19 cellular contexts compared by ENCODE assay signal in the genomic region with DNA sequence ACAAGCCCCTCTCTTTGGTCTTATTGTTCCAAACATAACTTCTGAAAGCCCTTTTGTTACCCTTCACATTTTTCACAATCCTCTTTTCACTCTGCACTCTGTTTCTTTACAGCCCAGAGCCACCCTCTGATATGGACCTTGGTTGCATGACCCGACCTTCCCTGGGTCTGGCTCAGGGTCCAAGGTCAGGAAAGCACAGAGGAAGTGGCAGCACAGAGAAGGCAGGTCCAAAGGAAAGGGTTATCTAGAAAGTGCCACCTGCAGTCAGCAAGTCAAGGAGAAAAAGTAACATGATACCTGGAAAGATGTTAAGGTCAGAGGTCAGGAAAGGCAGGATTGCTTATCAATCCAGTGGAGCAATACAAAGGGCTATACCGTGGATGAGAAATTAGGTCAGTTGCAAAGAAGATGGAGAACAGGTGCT. TPM values are rescaled to one million over a fixed set of nuclear protein-coding genes. Genes with fewer than 3 reads are reported as not detected.
DNase-seq lines count a peak whose midpoint lies in the region; ATAC-seq, FAIRE-seq and TF ChIP-seq lines count a peak whose summit lies in the region.
"Had no signal": no experiment of that assay in that cellular context is flagged by ENCODE, and none has a peak within 500 bp of the region (broad histone marks: within the 10 kb centered on the region; RNA-seq: fewer than 3 reads in every experiment).

No MANE protein-coding gene starts in this region.

- peaks cover 22% of the 10 kb centered on the region for H3K36me3 Mint-ChIP-seq in neural crest cell (ENCODE audit: low read depth)
- H3K36me3 Mint-ChIP-seq: naive thymus-derived CD4-positive, alpha-beta T cell had no signal

- 0 out of 2 replicates have a peak, but pooled peaks cover 2% of the 10 kb centered on the region for H3K23me2 ChIP-seq in H1 (ENCODE audit: low read depth, low read length)

- H3K9me3 Mint-ChIP-seq in neural crest cell = no peaks in the 10 kb centered on the region
- H3K9me3 Mint-ChIP-seq: activated T-helper 17 cell treated with anti-CD3 and anti-CD28 coated beads, Interleukin-2, amount 50 U/mL, for 72 hours; CD4-positive, alpha-beta T cell; T-helper 1 cell treated with Interleukin-12 subunit alpha and Interleukin-12 subunit beta and Interleukin-4 antibody, amounts not matched to agents 30 μg/mL and 1 μg/mL, for 36 hours had no signal

- no peaks in the 10 kb centered on the region for H3K27me3 ChIP-seq in HepG2 (ENCODE audit: control insufficient read depth in 1 of 2, insufficient read depth in 2 of 2, low read length in 2 of 2)
- no peaks in the 10 kb centered on the region for H3K27me3 ChIP-seq in right lobe of liver
- no peaks in the 10 kb centered on the region for H3K27me3 ChIP-seq in H1 (replicated peaks in 1 of 4; ENCODE audit: control insufficient read depth in 3 of 4, extremely low read depth in 1 of 4, insufficient read depth in 3 of 4, low read length in 3 of 4)
- H3K27me3 ChIP-seq: Peyer's patch had no signal

- TF ChIP-seq CTCF in HepG2 (CRISPR knock-in tag; IDR thresholded peaks at IDR 0.05) = no peak
- no peak for TF ChIP-seq CTCF in right lobe of liver (IDR thresholded peaks at IDR 0.05)
- TF ChIP-seq CTCF in H1 (IDR thresholded peaks at IDR 0.05; ENCODE audit: control extremely low read depth in 1 of 3, insufficient read depth in 1 of 3, low read depth in 1 of 3, low read length in 3 of 3) = no peak
- TF ChIP-seq CTCF in neural crest cell (conservative IDR thresholded peaks at IDR 0.05) = no peak
- TF ChIP-seq CTCF in mucosa of descending colon (IDR thresholded peaks at IDR 0.05) = no peak
- no peak for TF ChIP-seq CTCF in foreskin fibroblast (IDR thresholded peaks at IDR 0.05; ENCODE audit: low read depth, low read length)

- CTCF ChIA-PET in HepG2 (lab: Yijun Ruan, JAX; ENCODE audit: low intra/inter-chr PET ratio, low total read pairs) (interaction anchor here (1.3 kb wide), 1 partner anchor 18 kb away, joined by 4 read pairs; the partner anchor contains the start of gene BCAR3), H1 (lab: Charles Lee; ENCODE audit: partially characterized antibody) (interaction anchor here (0.8 kb wide), 2 partner anchors 8 to 180 kb away, joined by 3 to 4 read pairs; no protein-coding TSS in a partner anchor)

- BruUV-seq in HepG2 (replicated peaks; lab: Mats Ljungman, UMichigan) = no TSS peak

- H4K20me1 ChIP-seq in HepG2 (ENCODE audit: insufficient read depth, low read length) (no peaks in the 10 kb centered on the region), H1 (replicated peaks in 1 of 2; ENCODE audit: control insufficient read depth in 1 of 2, insufficient read depth in 2 of 2, low read length in 2 of 2) (no peaks in the 10 kb centered on the region)

- peak overlapping the region; percentile 75 for H3K27ac Mint-ChIP-seq in neural crest cell (ENCODE audit: unreplicated experiment)
- H3K27ac Mint-ChIP-seq: activated T-helper 17 cell treated with anti-CD3 and anti-CD28 coated beads, Interleukin-2, amount 50 U/mL, for 72 hours; CD4-positive, alpha-beta T cell; naive thymus-derived CD4-positive, alpha-beta T cell; T-helper 1 cell treated with Interleukin-12 subunit alpha and Interleukin-12 subunit beta and Interleukin-4 antibody, amounts not matched to agents 30 μg/mL and 1 μg/mL, for 36 hours had no signal

- in situ Hi-C loops in HepG2 (cut with HindIII; ENCODE audit: extremely low pct_ligation_motif_present, low pct_unique_long_range_greater_than_20kb) = no loop called here

- no peak overlapping the region for H3K18ac ChIP-seq in H1 (ENCODE audit: extremely low read depth, low read length)

- peak overlapping the region; percentile 19; the same call in 1 of the 2 replicates for H2BK5ac ChIP-seq in H1 (ENCODE audit: low read depth, low read length)

- no peak for TF ChIP-seq POLR2A in HepG2 (IDR thresholded peaks at IDR 0.05; ENCODE audit: insufficient read depth in 1 of 2, low read depth in 2 of 2, low read length in 2 of 2)
- no peak for TF ChIP-seq POLR2A in right lobe of liver (IDR thresholded peaks at IDR 0.05)
- TF ChIP-seq POLR2A in H1 (IDR thresholded peaks at IDR 0.05; ENCODE audit: control extremely low read depth in 1 of 2, low read depth in 2 of 2, low read length in 2 of 2) = no peak

- H4K5ac ChIP-seq in H1 (ENCODE audit: insufficient read length, low read depth, low read length) = no peak overlapping the region

- peaks cover 75% of the 10 kb centered on the region for H3K4me1 Mint-ChIP-seq in neural crest cell
- H3K4me1 Mint-ChIP-seq: activated T-helper 17 cell treated with anti-CD3 and anti-CD28 coated beads, Interleukin-2, amount 50 U/mL, for 72 hours had no signal

- H3K4me3 Mint-ChIP-seq in neural crest cell = peak overlapping the region; percentile 7
- H3K4me3 Mint-ChIP-seq: activated T-helper 17 cell treated with anti-CD3 and anti-CD28 coated beads, Interleukin-2, amount 50 U/mL, for 72 hours; CD4-positive, alpha-beta T cell; naive thymus-derived CD4-positive, alpha-beta T cell; T-helper 1 cell treated with Interleukin-12 subunit alpha and Interleukin-12 subunit beta and Interleukin-4 antibody, amounts not matched to agents 30 μg/mL and 1 μg/mL, for 36 hours had no signal

- H3K4me1 ChIP-seq in HepG2 (ENCODE audit: insufficient read depth, low read length) (peaks cover 80% of the 10 kb centered on the region), right lobe of liver (peaks cover 0 to 4% (median 0%) of the 10 kb centered on the region in 4 donors), H1 (replicated peaks in 1 of 4; ENCODE audit: control insufficient read depth in 3 of 4, insufficient read depth in 4 of 4, low read length in 3 of 4) (peaks cover 6 to 26% (median 16%) of the 10 kb centered on the region in 4 experiments), mucosa of descending colon (ENCODE audit: low read depth) (no peaks in the 10 kb centered on the region)

- no peak overlapping the region for H3K23ac ChIP-seq in H1 (ENCODE audit: insufficient read length)

- H2AFZ ChIP-seq in HepG2 (ENCODE audit: low read length) = no peak overlapping the region
- no peak overlapping the region for H2AFZ ChIP-seq in H1 (ENCODE audit: low read length)

- H3K27me3 Mint-ChIP-seq in neural crest cell (ENCODE audit: low read depth) = no peaks in the 10 kb centered on the region
- H3K27me3 Mint-ChIP-seq: activated T-helper 17 cell treated with anti-CD3 and anti-CD28 coated beads, Interleukin-2, amount 50 U/mL, for 72 hours had no signal

- no peak overlapping the region for H2AK5ac ChIP-seq in H1 (ENCODE audit: low read depth, low read length)

- intact Hi-C loops in HepG2 (cut with micrococcal nuclease; ENCODE audit: unreplicated experiment) (no loop called here), right lobe of liver (cut with DNase I) (no loop called here), mucosa of descending colon (cut with DNase I, micrococcal nuclease) (no loop called here), left colon (cut with DNase I, micrococcal nuclease) (no loop called here)

- H3K4ac ChIP-seq in H1 (replicated peaks; ENCODE audit: insufficient read length, low read depth, low read length) = no peak overlapping the region

- peak; percentile 59 for ATAC-seq in HepG2
- ATAC-seq in right lobe of liver = no peak
- ATAC-seq in GM18520 (IDR thresholded peaks at IDR 0.05; ENCODE audit: unreplicated experiment) = no peak
- ATAC-seq in mucosa of descending colon = no peak
- no peak for ATAC-seq in left colon
- ATAC-seq: activated T-helper 17 cell treated with anti-CD3 and anti-CD28 coated beads, Interleukin-2, amount 50 U/mL, for 72 hours; naive thymus-derived CD4-positive, alpha-beta T cell; psoas muscle had no signal

- DNase-seq in HepG2 (ENCODE audit: low spot score) = peak; percentile 61
- no peak for DNase-seq in right lobe of liver
- DNase-seq in H1 (ENCODE audit: low read depth in 1 of 2, low spot score in 2 of 2) = no peak
- DNase-seq in neural crest cell (ENCODE audit: low read depth, low spot score) = no peak
- DNase-seq in mucosa of descending colon = no peak
- DNase-seq in foreskin fibroblast = no peak
- DNase-seq in left colon = no peak
- DNase-seq: activated CD4-positive, CD25-positive, alpha-beta regulatory T cell; activated CD8-positive, alpha-beta memory T cell treated with anti-CD3 and anti-CD28 coated beads for 24 hours; CD4-positive, alpha-beta T cell; hippocampal formation; naive thymus-derived CD4-positive, alpha-beta T cell; NCI-H69; Peyer's patch; psoas muscle had no signal

- WGBS in HepG2 (ENCODE audit: low lambda C conversion rate) = 14% methylated on average over 2 of the region's 2 CpGs
- 43% methylated on average over 2 of the region's 2 CpGs for WGBS in right lobe of liver (ENCODE audit: insufficient coverage, low coverage, low lambda C conversion rate, missing lambda C conversion rate)
- WGBS in H1 (ENCODE audit: extremely low coverage in 1 of 2, insufficient coverage in 1 of 2, insufficient read length in 1 of 2, insufficient replicate concordance in 2 of 2, low coverage in 1 of 2, low lambda C conversion rate in 2 of 2, missing lambda C conversion rate in 1 of 2), 2 experiments = 75% methylated on average over 2 of the region's 2 CpGs; no CpG with 5 or more reads in 1 of the 2 experiments

- H2BK120ac ChIP-seq in H1 (replicated peaks; ENCODE audit: low read depth, low read length) = no peak overlapping the region

- no peak overlapping the region for H2BK20ac ChIP-seq in H1 (ENCODE audit: low read length)

- peak; percentile 76 for FAIRE-seq in HepG2 (lab: Jason Lieb, UNC)
- FAIRE-seq in H1 (lab: Jason Lieb, UNC) = no peak
- FAIRE-seq: colon had no signal

- H3K56ac ChIP-seq in H1 (replicated peaks; ENCODE audit: insufficient read length, low read depth, low read length) = no peak overlapping the region

- H3K79me2 ChIP-seq in HepG2 (ENCODE audit: insufficient read depth, low read length) (no peaks in the 10 kb centered on the region), H1 (ENCODE audit: control insufficient read depth in 1 of 2, insufficient read depth in 2 of 2, low read length in 2 of 2) (peaks cover 0 to 10% of the 10 kb centered on the region in 2 experiments; a peak in 1 of 4 replicates)

- H3K79me1 ChIP-seq in H1 (ENCODE audit: low read depth, low read length) = peaks cover 3% of the 10 kb centered on the region; the same call in 1 of the 2 replicates

- POLR2A ChIA-PET in HepG2 (lab: Yijun Ruan, JAX) (interaction anchor here (1.7 kb wide), 1 partner anchor 45 kb away, joined by 8 read pairs; no protein-coding TSS in a partner anchor), H1 (lab: Charles Lee; ENCODE audit: partially characterized antibody) (interaction anchor here (1.5 kb wide), 2 partner anchors 8 to 25 kb away, joined by 4 to 5 read pairs; no protein-coding TSS in a partner anchor)

- H3K14ac ChIP-seq in H1 (ENCODE audit: insufficient read length) = no peak overlapping the region

- no peak overlapping the region for H4K91ac ChIP-seq in H1 (replicated peaks; ENCODE audit: insufficient read length, low read length)

- TF ChIP-seq RAD21 in HepG2 (CRISPR knock-in tag; IDR thresholded peaks at IDR 0.05) (no peak), H1 (IDR thresholded peaks at IDR 0.05 in 1 of 2, conservative IDR thresholded peaks at IDR 0.05 in 1 of 2; ENCODE audit: low read depth in 2 of 2, low read length in 2 of 2) (no peak)

- H3K4me3 ChIP-seq in HepG2 (replicated peaks in 1 of 3; ENCODE audit: insufficient read depth in 1 of 3, low read depth in 2 of 3, low read length in 3 of 3) (no peak overlapping the region), right lobe of liver (no peak overlapping the region), H1 (ENCODE audit: extremely low read depth in 1 of 4, insufficient read depth in 2 of 4, low read depth in 3 of 4, low read length in 4 of 4) (peak overlapping the region in 1 of 4 experiments; percentile 9; a peak in 1 of 8 replicates), mucosa of descending colon (no peak overlapping the region), foreskin fibroblast (ENCODE audit: low read depth in 1 of 2, low read length in 2 of 2) (no peak overlapping the region)
- H3K4me3 ChIP-seq: Peyer's patch, psoas muscle had no signal

- H4K8ac ChIP-seq in H1 (ENCODE audit: extremely low read depth, insufficient read depth, low read length) = no peak overlapping the region

- H3K36me3 ChIP-seq in HepG2 (replicated peaks in 1 of 2; ENCODE audit: control insufficient read depth in 1 of 2, insufficient read depth in 2 of 2, low read length in 2 of 2) = peaks cover 0 to 6% of the 10 kb centered on the region in 2 experiments; a peak in 1 of 5 replicates
- no peaks in the 10 kb centered on the region for H3K36me3 ChIP-seq in right lobe of liver
- peaks cover 0 to 3% (median 0%) of the 10 kb centered on the region in 4 experiments; a peak in 1 of 8 replicates for H3K36me3 ChIP-seq in H1 (ENCODE audit: control insufficient read depth in 2 of 4, insufficient read depth in 4 of 4, low read length in 3 of 4)
- H3K36me3 ChIP-seq in mucosa of descending colon (ENCODE audit: low read depth) = no peaks in the 10 kb centered on the region
- H3K36me3 ChIP-seq: Peyer's patch had no signal

- 0 out of 2 replicates have a peak overlapping the region, but pooled peaks have one; percentile 31 for H2BK12ac ChIP-seq in H1 (ENCODE audit: low read depth, low read length)

- TF ChIP-seq EP300 in HepG2 (IDR thresholded peaks at IDR 0.05; ENCODE audit: low read depth in 2 of 2, low read length in 2 of 2) (peak in 1 of 2 experiments; percentile 78; a peak in 2 of 4 replicates), HepG2 (CRISPR knock-in tag; IDR thresholded peaks at IDR 0.05; ENCODE audit: borderline replicate concordance) (no peak; the same call in 1 of the 2 replicates), H1 (IDR thresholded peaks at IDR 0.05; ENCODE audit: borderline replicate concordance in 1 of 2, low read depth in 2 of 2, low read length in 2 of 2) (no peak)

- H3K27ac ChIP-seq in HepG2 (ENCODE audit: extremely low read length, insufficient read depth, low read length) = peak overlapping the region; percentile 60
- no peak overlapping the region for H3K27ac ChIP-seq in right lobe of liver
- no peak overlapping the region for H3K27ac ChIP-seq in H1 (ENCODE audit: low read depth, low read length)
- H3K27ac ChIP-seq: psoas muscle had no signal

- H3K9me3 ChIP-seq in HepG2 (ENCODE audit: low read length) (no peaks in the 10 kb centered on the region), right lobe of liver (no peaks in the 10 kb centered on the region), H1 (ENCODE audit: insufficient read depth in 2 of 2, low read depth in 1 of 2, low read length in 1 of 2) (no peaks in the 10 kb centered on the region), mucosa of descending colon (no peaks in the 10 kb centered on the region)
- H3K9me3 ChIP-seq: Peyer's patch, psoas muscle had no signal

- H3K4me2 ChIP-seq in HepG2 (ENCODE audit: low read depth, low read length) (peak overlapping the region; percentile 48), H1 (ENCODE audit: insufficient read depth in 1 of 2, low read depth in 2 of 2, low read length in 2 of 2) (peak overlapping the region in 1 of 2 experiments; percentile 37; a peak in 2 of 4 replicates)

- H2BK15ac ChIP-seq in H1 (ENCODE audit: low read length) = no peak overlapping the region

- H3K9ac ChIP-seq in HepG2 (ENCODE audit: insufficient read depth, low read depth, low read length) (no peak overlapping the region), H1 (replicated peaks in 1 of 4; ENCODE audit: extremely low read depth in 1 of 4, low read depth in 3 of 4, low read length in 3 of 4) (no peak overlapping the region)

RNA-seq across cellular contexts. Expression of gene BCAR3, which starts 18.4 kb away (rescaled TPM):
- total RNA-seq in HepG2 (2016; rRNA removed; fragmentation: Illumina TruSeq; extraction: Trizol) (4.8 and 5.5 TPM in 2 replicates), right lobe of liver (10 to 100 TPM in 3 of 6 experiments, 1 to 10 TPM in 3; 7.6 to 19.8 (median 12.9) TPM), neural crest cell (38.5 and 41.6 TPM in 2 replicates), mucosa of descending colon (10 to 100 TPM; 37.2 to 73.7 (median 54.3) TPM), left colon (10 to 100 TPM; 64.0 to 79.0 TPM)
- 2.6 and 3.2 TPM in 2 replicates for total RNA-seq in HepG2 (2016; cell fraction: cytosol; rRNA removed; fragmentation: Illumina TruSeq; extraction: Trizol; ENCODE audit: low read depth)
- 4.7 and 5.1 TPM in 2 replicates for total RNA-seq in HepG2 (2016; cell fraction: insoluble cytoplasmic fraction; rRNA removed; fragmentation: Illumina TruSeq; extraction: Trizol)
- total RNA-seq in HepG2 (2016; cell fraction: membrane; rRNA removed; fragmentation: Illumina TruSeq; extraction: Trizol) = 3.3 and 3.5 TPM in 2 replicates
- 4.6 TPM in 2 replicates for total RNA-seq in HepG2 (2016; cell fraction: nucleus; rRNA removed; fragmentation: Illumina TruSeq; extraction: Trizol)
- polyA plus RNA-seq in HepG2 (2011; rRNA removed) (3.6 and 5.4 TPM in 2 replicates), H1 (2011; rRNA removed) (5.6 and 7.3 TPM in 2 replicates)
- 3.1 and 3.4 TPM in 2 replicates for polyA plus RNA-seq in HepG2 (2011; cell fraction: cytosol; rRNA removed)
- 6.8 and 8.6 TPM in 2 replicates for polyA plus RNA-seq in HepG2 (2011; cell fraction: nucleus; rRNA removed)
- 4.7 and 5.8 TPM in 2 replicates for polyA plus RNA-seq in HepG2 (2012)
- 0.58 and 0.79 TPM in 2 replicates for polyA plus RNA-seq in HepG2 (2016; cell fraction: cytosol; fragmentation: Illumina TruSeq; extraction: Trizol; ENCODE audit: low read depth)
- 4.8 and 6.3 TPM in 2 replicates for polyA plus RNA-seq in HepG2 (2016; cell fraction: insoluble cytoplasmic fraction; fragmentation: Illumina TruSeq; extraction: Trizol; ENCODE audit: low read depth)
- 1.2 and 1.6 TPM in 2 replicates for polyA plus RNA-seq in HepG2 (2016; cell fraction: membrane; fragmentation: Illumina TruSeq; extraction: Trizol; ENCODE audit: low read depth)
- polyA plus RNA-seq in HepG2 (2016; cell fraction: nucleus; fragmentation: Illumina TruSeq; extraction: Trizol; ENCODE audit: insufficient read depth, low read depth) = 3.7 and 6.7 TPM in 2 replicates
- polyA minus RNA-seq in HepG2 (2011; rRNA and poly(A)+ RNA removed; ENCODE audit: low replicate concordance) = 8.2 and 39.9 TPM in 2 replicates
- polyA minus RNA-seq in HepG2 (2011; cell fraction: cytosol; rRNA and poly(A)+ RNA removed) = 7.6 and 8.4 TPM in 2 replicates
- 10.4 and 10.6 TPM in 2 replicates for polyA minus RNA-seq in HepG2 (2011; cell fraction: nucleus; rRNA and poly(A)+ RNA removed)
- total RNA-seq in H1 (2021; fragmentation: NEBNext Ultra II Directional; extraction: Animal tissue kit (Norgen Biotek cat#: 25700)) = 8.3 and 9.2 TPM in 2 replicates
- polyA plus RNA-seq in H1 (2011; cell fraction: cytosol; rRNA removed) = 6.6 TPM
- polyA plus RNA-seq in H1 (2011; cell fraction: nucleus; rRNA removed) = 9.7 TPM
- 7.0 to 8.0 TPM (median 7.8 TPM) in 4 replicates for polyA plus RNA-seq in H1 (2012, experiment 1 of 2)
- polyA plus RNA-seq in H1 (2012, experiment 2 of 2) = 6.1 TPM
- 5.1 TPM for polyA plus RNA-seq in H1 (2013, experiment 1 of 2)
- 5.2 TPM for polyA plus RNA-seq in H1 (2013, experiment 2 of 2)
- polyA minus RNA-seq in H1 (2011; rRNA and poly(A)+ RNA removed) = 10.9 and 11.0 TPM in 2 replicates
- 19.4 TPM for polyA minus RNA-seq in H1 (2011; cell fraction: cytosol; rRNA and poly(A)+ RNA removed)
- 14.6 TPM for polyA minus RNA-seq in H1 (2011; cell fraction: nucleus; rRNA and poly(A)+ RNA removed)

Comparison
In these comparisons a context has a peak if more than half of its experiments do, and no peak if none do; other contexts are left out.
1. Of the 41 proteins assayed by ChIP-seq in both HepG2 and H1: peak only in HepG2: HDAC2, JUND, KDM1A and RXRA; only in H1: none; in both: none; in neither: 36; mixed calls (peak in some experiments, not most) for 1.